Comparison of ENCODE assay signal across 7 cellular contexts in genomic region chr4:89324671-89325070, GRCh38. TPM values are rescaled to one million over a fixed set of nuclear protein-coding genes. Genes with fewer than 3 reads are reported as not detected.
A peak's percentile ranks its signal among the peaks of the same experiment; 100 is the strongest.
DNase-seq lines count a peak whose midpoint lies in the region; ATAC-seq, FAIRE-seq and TF ChIP-seq lines count a peak whose summit lies in the region.

No MANE protein-coding gene starts in this region.

- H3K9me3 ChIP-seq in lung (ENCODE audit: control insufficient read depth in 2 of 2, insufficient read depth in 1 of 2, low read length in 1 of 2) = peaks cover 0 to 4% of the 10 kb centered on the region in 2 donors

- TF ChIP-seq CTCF in lung (IDR thresholded peaks at IDR 0.05; ENCODE audit: control extremely low read depth, extremely low read depth) = no peak

- H3K4me3 ChIP-seq in lung = no peak overlapping the region

- H3K27me3 ChIP-seq in lung (ENCODE audit: control insufficient read depth, insufficient read depth) = no peaks in the 10 kb centered on the region

- peak overlapping the region in 1 of 2 donors; percentile 6 for H3K27ac ChIP-seq in lung (ENCODE audit: low read depth in 1 of 2, low read length in 1 of 2)

- no peaks in the 10 kb centered on the region for H3K4me1 ChIP-seq in lung (ENCODE audit: control insufficient read depth in 2 of 2, insufficient read depth in 2 of 2, low read length in 2 of 2)

- in situ Hi-C loops in ACHN (cut with HindIII; ENCODE audit: low pct_ligation_motif_present, low pct_unique_long_range_greater_than_20kb, low sequenced_read_pairs) = no loop called here

- H3K36me3 ChIP-seq in lung (ENCODE audit: control insufficient read depth in 2 of 2, insufficient read depth in 2 of 2, low read length in 2 of 2) = no peaks in the 10 kb centered on the region

- WGBS in lung, 2 donors = 9 to 18% methylated on average over 2 of the region's 2 CpGs

- DNase-seq in RCC 7860 (ENCODE audit: low spot score) = peak; percentile 77
- DNase-seq in lung (ENCODE audit: low spot score) = no peak
- no peak for DNase-seq in NCI-H2081 treated with DMSO at 0.1 percent for 48 hours (lab: John Stamatoyannopoulos, UW)
- DNase-seq in stimulated activated CD4-positive, alpha-beta T cell treated with anti-CD3 and anti-CD28 coated beads, Interleukin-1b, Interleukin-23, amount 100 ng/mL, for 48 hours = no peak
- no peak for DNase-seq in ACHN

- ATAC-seq in GM18873 (IDR thresholded peaks at IDR 0.05; ENCODE audit: low FRiP score, unreplicated experiment) = peak; percentile 88
- peak; percentile 71 for ATAC-seq in HG02840 (IDR thresholded peaks at IDR 0.05; ENCODE audit: low FRiP score, unreplicated experiment)
- ATAC-seq in lung (ENCODE audit: insufficient read depth, low FRiP score) = peak; percentile 78

- peak; percentile 87 for FAIRE-seq in RCC 7860 (lab: Jason Lieb, UNC)

RNA-seq across cellular contexts. Expression of gene GPRIN3, which starts 17.1 kb away (rescaled TPM):
- 10 to 100 TPM in 1 of 2 donors, 1 to 10 TPM in 1; 5.4 to 14.4 TPM for total RNA-seq in lung
- 1 to 10 TPM; 1.6 to 3.2 TPM for polyA plus RNA-seq in lung
